In genomic region chr6:158751842-158752424, GRCh38 we compare ENCODE assay signal across 21 cellular contexts.
DNase-seq lines count a peak whose midpoint lies in the region; ATAC-seq, FAIRE-seq and TF ChIP-seq lines count a peak whose summit lies in the region.
"Had no signal": no experiment of that assay in that cellular context is flagged by ENCODE, and none has a peak within 500 bp of the region (broad histone marks: within the 10 kb centered on the region; RNA-seq: fewer than 3 reads in every experiment).

No MANE protein-coding gene starts in this region.

- peaks cover 11% of the 10 kb centered on the region for H3K4me1 ChIP-seq in hepatocyte (ENCODE audit: insufficient read depth)
- H3K4me1 ChIP-seq in neural progenitor cell = peaks cover 5% of the 10 kb centered on the region
- H3K4me1 ChIP-seq: ascending aorta, SJSA1, upper lobe of right lung had no signal

- H3K9ac ChIP-seq in neural progenitor cell = no peak overlapping the region

- H3K9me2 ChIP-seq in hepatocyte (replicated peaks; ENCODE audit: insufficient read depth) = no peaks in the 10 kb centered on the region

- H3K27ac ChIP-seq in hepatocyte (peak overlapping the region; percentile 69), neural progenitor cell (no peak overlapping the region)
- H3K27ac ChIP-seq: ascending aorta, PC-9, SJSA1, upper lobe of right lung had no signal

- H3K27me3 ChIP-seq in hepatocyte = no peaks in the 10 kb centered on the region
- no peaks in the 10 kb centered on the region for H3K27me3 ChIP-seq in neural progenitor cell
- H3K27me3 ChIP-seq: ascending aorta, SJSA1, upper lobe of right lung had no signal

- H3K4me3 Mint-ChIP-seq in neural progenitor cell = no peak overlapping the region
- H3K4me3 Mint-ChIP-seq in stimulated activated effector memory CD8-positive, alpha-beta T cell treated with anti-CD3 and anti-CD28 coated beads, Interleukin-12 subunit alpha, Interleukin-12 subunit beta, amount 100 ng/mL, for 72 hours = no peak overlapping the region
- H3K4me3 Mint-ChIP-seq: activated CD8-positive, alpha-beta T cell treated with anti-CD3 and anti-CD28 coated beads for 36 hours; activated naive CD4-positive, alpha-beta T cell treated with anti-CD3 and anti-CD28 coated beads, Interleukin-2, amount 50 U/mL, for 24 hours; activated T-cell treated with anti-CD3 and anti-CD28 coated beads, Interleukin-2, amount 50 U/mL, for 4 hours; B cell; stimulated activated naive CD8-positive, alpha-beta T cell treated with anti-CD3 and anti-CD28 coated beads, Interleukin-15, Interleukin-2, amounts not matched to agents 100 ng/mL and 50 ng/mL, for 24 hours had no signal

- H3K27ac Mint-ChIP-seq in neural progenitor cell = peak overlapping the region; percentile 60
- H3K27ac Mint-ChIP-seq in stimulated activated effector memory CD8-positive, alpha-beta T cell treated with anti-CD3 and anti-CD28 coated beads, Interleukin-12 subunit alpha, Interleukin-12 subunit beta, amount 100 ng/mL, for 72 hours = no peak overlapping the region
- H3K27ac Mint-ChIP-seq: activated CD8-positive, alpha-beta T cell treated with anti-CD3 and anti-CD28 coated beads for 36 hours; activated naive CD4-positive, alpha-beta T cell treated with anti-CD3 and anti-CD28 coated beads, Interleukin-2, amount 50 U/mL, for 24 hours; B cell; stimulated activated naive CD8-positive, alpha-beta T cell treated with anti-CD3 and anti-CD28 coated beads, Interleukin-15, Interleukin-2, amounts not matched to agents 100 ng/mL and 50 ng/mL, for 24 hours had no signal

- peak; percentile 61 for FAIRE-seq in GM19239 (lab: Jason Lieb, UNC)
- FAIRE-seq: H54 had no signal

- WGBS in hepatocyte (ENCODE audit: low lambda C conversion rate, missing lambda C conversion rate) = 50% methylated on average over 11 of the region's 11 CpGs

- no peaks in the 10 kb centered on the region for H3K36me3 Mint-ChIP-seq in neural progenitor cell
- H3K36me3 Mint-ChIP-seq in stimulated activated effector memory CD8-positive, alpha-beta T cell treated with anti-CD3 and anti-CD28 coated beads, Interleukin-12 subunit alpha, Interleukin-12 subunit beta, amount 100 ng/mL, for 72 hours = peaks cover 100% of the 10 kb centered on the region

- no peak for ATAC-seq in HG03432 (IDR thresholded peaks at IDR 0.05; ENCODE audit: unreplicated experiment)
- ATAC-seq in stimulated activated effector memory CD8-positive, alpha-beta T cell treated with anti-CD3 and anti-CD28 coated beads, Interleukin-12 subunit alpha, Interleukin-12 subunit beta, amount 100 ng/mL, for 72 hours = no peak
- no peak for ATAC-seq in GM21825 (IDR thresholded peaks at IDR 0.05; ENCODE audit: unreplicated experiment)
- ATAC-seq: activated CD8-positive, alpha-beta T cell treated with anti-CD3 and anti-CD28 coated beads for 36 hours; activated T-cell treated with anti-CD3 and anti-CD28 coated beads, Interleukin-2, amount 50 U/mL, for 4 hours; upper lobe of right lung had no signal

- H3K36me3 ChIP-seq in hepatocyte (replicated peaks; ENCODE audit: insufficient read depth, low read depth) (no peaks in the 10 kb centered on the region), neural progenitor cell (no peaks in the 10 kb centered on the region)
- H3K36me3 ChIP-seq: ascending aorta, upper lobe of right lung had no signal

- H3K9me3 ChIP-seq in hepatocyte (ENCODE audit: low read depth) = no peaks in the 10 kb centered on the region
- H3K9me3 ChIP-seq in neural progenitor cell (ENCODE audit: low read depth) = no peaks in the 10 kb centered on the region
- H3K9me3 ChIP-seq: ascending aorta, SJSA1, upper lobe of right lung had no signal

- H3K4me3 ChIP-seq in hepatocyte (no peak overlapping the region), neural progenitor cell (no peak overlapping the region)
- H3K4me3 ChIP-seq: ascending aorta, PC-9, SJSA1, upper lobe of right lung had no signal

- H2AFZ ChIP-seq in hepatocyte (no peak overlapping the region), neural progenitor cell (replicated peaks) (no peak overlapping the region)
- H2AFZ ChIP-seq: PC-9 had no signal

- TF ChIP-seq CTCF in hepatocyte (IDR thresholded peaks at IDR 0.05; ENCODE audit: poor library complexity) (no peak), neural progenitor cell (IDR thresholded peaks at IDR 0.05) (no peak)

- H4K20me1 ChIP-seq in hepatocyte (ENCODE audit: insufficient read depth, poor library complexity, severe bottlenecking) (no peaks in the 10 kb centered on the region), neural progenitor cell (ENCODE audit: low read depth) (no peaks in the 10 kb centered on the region)

- H3K4me2 ChIP-seq in hepatocyte = peak overlapping the region; percentile 56
- H3K4me2 ChIP-seq in neural progenitor cell = no peak overlapping the region
- H3K4me2 ChIP-seq: PC-9 had no signal

- H3F3A ChIP-seq in neural progenitor cell (ENCODE audit: low read depth) = no peaks in the 10 kb centered on the region

- H3K79me2 ChIP-seq in hepatocyte (no peaks in the 10 kb centered on the region), neural progenitor cell (ENCODE audit: low read depth) (no peaks in the 10 kb centered on the region)

- no peaks in the 10 kb centered on the region for H3K9me3 Mint-ChIP-seq in neural progenitor cell
- H3K9me3 Mint-ChIP-seq in stimulated activated effector memory CD8-positive, alpha-beta T cell treated with anti-CD3 and anti-CD28 coated beads, Interleukin-12 subunit alpha, Interleukin-12 subunit beta, amount 100 ng/mL, for 72 hours = no peaks in the 10 kb centered on the region
- H3K9me3 Mint-ChIP-seq: activated CD8-positive, alpha-beta T cell treated with anti-CD3 and anti-CD28 coated beads for 36 hours; activated naive CD4-positive, alpha-beta T cell treated with anti-CD3 and anti-CD28 coated beads, Interleukin-2, amount 50 U/mL, for 24 hours; activated T-cell treated with anti-CD3 and anti-CD28 coated beads, Interleukin-2, amount 50 U/mL, for 4 hours; stimulated activated naive CD8-positive, alpha-beta T cell treated with anti-CD3 and anti-CD28 coated beads, Interleukin-15, Interleukin-2, amounts not matched to agents 100 ng/mL and 50 ng/mL, for 24 hours had no signal

- peaks cover 30% of the 10 kb centered on the region for H3K4me1 Mint-ChIP-seq in neural progenitor cell
- H3K4me1 Mint-ChIP-seq in stimulated activated effector memory CD8-positive, alpha-beta T cell treated with anti-CD3 and anti-CD28 coated beads, Interleukin-12 subunit alpha, Interleukin-12 subunit beta, amount 100 ng/mL, for 72 hours = no peaks in the 10 kb centered on the region
- H3K4me1 Mint-ChIP-seq: activated naive CD4-positive, alpha-beta T cell treated with anti-CD3 and anti-CD28 coated beads, Interleukin-2, amount 50 U/mL, for 24 hours had no signal

- DNase-seq in GM19239 (ENCODE audit: insufficient read length, low spot score) (no peak), NCI-H69 (lab: John Stamatoyannopoulos, UW) (peak; percentile 29), hepatocyte (ENCODE audit: low spot score) (peak; percentile 65), neural progenitor cell (ENCODE audit: low spot score) (no peak)
- DNase-seq in stimulated activated effector memory CD8-positive, alpha-beta T cell treated with anti-CD3 and anti-CD28 coated beads, Interleukin-12 subunit alpha, Interleukin-12 subunit beta, amount 100 ng/mL, for 72 hours (ENCODE audit: low spot score in 2 of 2) = no peak
- DNase-seq in stimulated activated CD4-positive, alpha-beta T cell treated with anti-CD3 and anti-CD28 coated beads, Interleukin-4, amount 100 ng/mL, for 1 hour = no peak
- DNase-seq: activated CD4-positive, CD25-positive, alpha-beta regulatory T cell; activated CD8-positive, alpha-beta T cell treated with anti-CD3 and anti-CD28 coated beads for 36 hours; activated T-cell treated with anti-CD3 and anti-CD28 coated beads, Interleukin-2, amount 50 U/mL, for 4 hours; NCI-H226; stimulated activated CD4-positive, alpha-beta T cell treated with anti-CD3 and anti-CD28 coated beads, Interleukin-2, amount 100 ng/mL, for 24 hours; upper lobe of right lung had no signal

- H3K27me3 Mint-ChIP-seq in neural progenitor cell (ENCODE audit: insufficient read depth, low read depth) = peaks cover 6% of the 10 kb centered on the region
- H3K27me3 Mint-ChIP-seq: activated CD8-positive, alpha-beta T cell treated with anti-CD3 and anti-CD28 coated beads for 36 hours; activated naive CD4-positive, alpha-beta T cell treated with anti-CD3 and anti-CD28 coated beads, Interleukin-2, amount 50 U/mL, for 24 hours; B cell; stimulated activated naive CD8-positive, alpha-beta T cell treated with anti-CD3 and anti-CD28 coated beads, Interleukin-15, Interleukin-2, amounts not matched to agents 100 ng/mL and 50 ng/mL, for 24 hours had no signal

Comparison
In these comparisons a context has a peak if more than half of its experiments do, and no peak if none do; other contexts are left out.
1. DNase-seq: peak in NCI-H69 (single experiment) and hepatocyte (single experiment); none in GM19239 (single experiment), neural progenitor cell (single experiment), stimulated activated effector memory CD8-positive, alpha-beta T cell treated with anti-CD3 and anti-CD28 coated beads, Interleukin-12 subunit alpha, Interleukin-12 subunit beta, amount 100 ng/mL, for 72 hours (0 of 2) and stimulated activated CD4-positive, alpha-beta T cell treated with anti-CD3 and anti-CD28 coated beads, Interleukin-4, amount 100 ng/mL, for 1 hour (single experiment).